Comparison of ENCODE assay signal across 8 cellular contexts in the genomic region with DNA sequence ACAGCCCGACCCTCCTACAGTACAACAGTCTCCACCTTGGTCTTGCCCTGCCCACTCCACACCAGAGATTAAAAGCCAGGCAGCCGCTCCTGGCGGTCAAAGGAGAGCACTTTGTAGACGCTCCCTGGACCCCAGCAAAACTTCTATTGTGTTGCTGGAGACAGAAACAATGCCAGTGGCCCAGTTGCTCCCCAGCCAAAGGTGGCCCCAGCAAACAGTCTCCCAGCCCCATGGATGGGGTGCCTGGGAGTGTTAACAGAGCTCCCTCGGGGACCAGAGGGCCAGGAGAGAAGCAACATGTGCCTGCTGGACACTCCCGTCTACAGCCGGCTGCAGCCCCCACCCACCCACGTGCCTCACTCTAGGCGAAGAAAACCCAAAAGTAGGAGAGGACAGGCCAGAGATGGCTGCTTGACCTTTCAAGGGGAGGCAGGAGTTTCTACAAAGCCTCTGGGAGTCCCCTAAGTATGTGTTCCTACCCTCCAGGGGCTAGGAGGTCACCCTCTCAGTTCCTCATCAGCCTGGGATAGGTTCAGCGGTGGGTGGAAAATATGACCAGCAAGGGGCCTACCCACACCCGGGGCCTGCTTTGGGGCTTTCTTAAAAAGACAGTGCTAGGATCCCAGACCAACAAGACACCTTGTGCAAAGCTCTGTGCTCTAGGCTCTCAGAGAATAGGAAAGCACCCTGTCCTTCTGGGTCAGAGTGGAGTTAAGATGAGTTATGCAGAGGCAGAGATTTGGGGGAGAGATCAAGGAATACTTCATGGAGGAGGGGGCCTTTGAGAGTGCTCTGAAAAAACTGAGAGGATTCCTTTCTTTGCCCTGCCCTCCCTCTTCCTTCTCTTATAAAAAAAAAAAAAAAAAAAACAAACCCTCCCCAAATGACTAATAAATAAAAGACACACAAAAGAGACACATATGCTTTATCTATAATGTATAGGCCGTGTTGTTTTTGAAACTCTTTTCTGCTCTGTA. TPM values are rescaled to one million over a fixed set of nuclear protein-coding genes. Genes with fewer than 3 reads are reported as not detected.
DNase-seq lines count a peak whose midpoint lies in the region; ATAC-seq and TF ChIP-seq lines count a peak whose summit lies in the region.

No MANE protein-coding gene starts in this region.

- peak in 1 of 3 donors; percentile 26 for DNase-seq in CD4-positive, CD25-positive, alpha-beta regulatory T cell
- DNase-seq in SK-MEL-5 (ENCODE audit: low read depth, low spot score) (peak; percentile 54), type B pancreatic cell (ENCODE audit: extremely low spot score, unreplicated experiment) (no peak), tibial nerve (ENCODE audit: low spot score in 2 of 2) (no peak), vagina (ENCODE audit: extremely low spot score in 2 of 2) (no peak)

- H3K27me3 Mint-ChIP-seq in CD4-positive, CD25-positive, alpha-beta regulatory T cell, result no peaks in the 10 kb centered on the region
- H3K27me3 Mint-ChIP-seq in type B pancreatic cell, result peaks cover 19% of the 10 kb centered on the region

- no peaks in the 10 kb centered on the region for H3K9me3 ChIP-seq in CD4-positive, CD25-positive, alpha-beta regulatory T cell (ENCODE audit: control insufficient read depth in 2 of 2, low read length in 2 of 2)
- H3K9me3 ChIP-seq in tibial nerve (no peaks in the 10 kb centered on the region), vagina (no peaks in the 10 kb centered on the region)

- no peak overlapping the region for H3K4me3 Mint-ChIP-seq in CD4-positive, CD25-positive, alpha-beta regulatory T cell
- no peak overlapping the region for H3K4me3 Mint-ChIP-seq in type B pancreatic cell

- H3K4me1 ChIP-seq in CD4-positive, CD25-positive, alpha-beta regulatory T cell (ENCODE audit: control insufficient read depth, insufficient read depth, low read length, poor library complexity, severe bottlenecking), result peaks cover 9% of the 10 kb centered on the region
- H3K4me1 ChIP-seq in tibial nerve (peaks cover 0 to 7% (median 0%) of the 10 kb centered on the region in 4 donors), vagina (no peaks in the 10 kb centered on the region)

- peaks cover 0 to 2% (median 0%) of the 10 kb centered on the region in 7 donors for H3K9me3 Mint-ChIP-seq in CD4-positive, CD25-positive, alpha-beta regulatory T cell
- no peaks in the 10 kb centered on the region for H3K9me3 Mint-ChIP-seq in type B pancreatic cell

- peaks cover 9 to 32% (median 14%) of the 10 kb centered on the region in 4 donors for H3K4me1 Mint-ChIP-seq in CD4-positive, CD25-positive, alpha-beta regulatory T cell
- H3K4me1 Mint-ChIP-seq in type B pancreatic cell (ENCODE audit: unreplicated experiment), result peaks cover 22% of the 10 kb centered on the region

- H3K36me3 ChIP-seq in CD4-positive, CD25-positive, alpha-beta regulatory T cell (ENCODE audit: control insufficient read depth, insufficient read depth, low read length), result no peaks in the 10 kb centered on the region
- H3K36me3 ChIP-seq in tibial nerve (no peaks in the 10 kb centered on the region), vagina (no peaks in the 10 kb centered on the region)

- TF ChIP-seq CTCF in type B pancreatic cell (conservative IDR thresholded peaks at IDR 0.05) (peak; percentile 21), tibial nerve (IDR thresholded peaks at IDR 0.05) (no peak), vagina (IDR thresholded peaks at IDR 0.05) (no peak)

- H3K36me3 Mint-ChIP-seq in CD4-positive, CD25-positive, alpha-beta regulatory T cell, result no peaks in the 10 kb centered on the region
- no peaks in the 10 kb centered on the region for H3K36me3 Mint-ChIP-seq in type B pancreatic cell

- TF ChIP-seq POLR2A in GM19193 (IDR thresholded peaks at IDR 0.05; ENCODE audit: extremely low read depth, insufficient read depth, insufficient read length) (peak; percentile 45), tibial nerve (IDR thresholded peaks at IDR 0.05) (no peak), vagina (IDR thresholded peaks at IDR 0.05) (no peak)

- H3K27ac Mint-ChIP-seq in CD4-positive, CD25-positive, alpha-beta regulatory T cell, result peak overlapping the region in 2 of 3 donors; percentile 79 to 86
- H3K27ac Mint-ChIP-seq in type B pancreatic cell, result no peak overlapping the region

- no peak for TF ChIP-seq EP300 in tibial nerve (IDR thresholded peaks at IDR 0.05)

- peak; percentile 56 to 71 for ATAC-seq in CD4-positive, CD25-positive, alpha-beta regulatory T cell (ENCODE audit: low read depth in 2 of 2)
- ATAC-seq in HG03066 (IDR thresholded peaks at IDR 0.05; ENCODE audit: low read depth, unreplicated experiment) (peak; percentile 97), esophagus mucosa (peak; percentile 55)

- intact Hi-C loops in vagina (cut with DNase I), result no loop called here

- in situ Hi-C loops in SK-MEL-5 (cut with HindIII; ENCODE audit: low pct_unique_long_range_greater_than_20kb, low sequenced_read_pairs), result no loop called here

- H3K27me3 ChIP-seq in CD4-positive, CD25-positive, alpha-beta regulatory T cell (ENCODE audit: control insufficient read depth, insufficient read depth, low read length), result no peaks in the 10 kb centered on the region
- H3K27me3 ChIP-seq in tibial nerve, result no peaks in the 10 kb centered on the region
- H3K27me3 ChIP-seq in vagina, result no peaks in the 10 kb centered on the region

- H3K4me3 ChIP-seq in CD4-positive, CD25-positive, alpha-beta regulatory T cell (ENCODE audit: low read depth, low read length), result no peak overlapping the region
- no peak overlapping the region for H3K4me3 ChIP-seq in tibial nerve
- H3K4me3 ChIP-seq in vagina, result no peak overlapping the region

- 23 to 36% methylated on average over 9 to 12 of the region's 12 CpGs for WGBS in tibial nerve, 2 donors

- H3K27ac ChIP-seq in CD4-positive, CD25-positive, alpha-beta regulatory T cell (ENCODE audit: insufficient read depth, low read length, poor library complexity, severe bottlenecking), result no peak overlapping the region
- H3K27ac ChIP-seq in tibial nerve, result no peak overlapping the region
- H3K27ac ChIP-seq in vagina, result no peak overlapping the region

RNA-seq across cellular contexts. Expression of a gene that starts 19.0 kb away (rescaled TPM):
- 264 TPM for total RNA-seq in CD4-positive, CD25-positive, alpha-beta regulatory T cell
- 10 to 100 TPM; 40.8 to 58.5 (median 50.1) TPM for polyA plus RNA-seq in CD4-positive, CD25-positive, alpha-beta regulatory T cell
- 10.0 and 11.0 TPM in 2 replicates for total RNA-seq in SK-MEL-5 (2014; rRNA removed; shearing (Covaris generic))
- polyA plus RNA-seq in SK-MEL-5 (2015; cell fraction: cytosol; rRNA removed), result 12.9 and 15.5 TPM in 2 replicates
- 11.2 and 13.6 TPM in 2 replicates for polyA plus RNA-seq in SK-MEL-5 (2015; cell fraction: nucleus; rRNA removed)
- total RNA-seq in esophagus mucosa (2.7 TPM), type B pancreatic cell (ENCODE audit: low replicate concordance) (0.71 and 20.8 TPM in 2 replicates), tibial nerve (10 to 100 TPM; 30.1 to 50.7 (median 32.5) TPM), vagina (17.7 TPM)
